ENCODE assay signal across 21 cellular contexts in genomic region chr12:124532947-124533346, GRCh38. TPM values are rescaled to one million over a fixed set of nuclear protein-coding genes. Genes with fewer than 3 reads are reported as not detected.
DNase-seq lines count a peak whose midpoint lies in the region; ATAC-seq and TF ChIP-seq lines count a peak whose summit lies in the region.
"Had no signal": no experiment of that assay in that cellular context is flagged by ENCODE, and none has a peak within 500 bp of the region (broad histone marks: within the 10 kb centered on the region; RNA-seq: fewer than 3 reads in every experiment).

No MANE protein-coding gene starts in this region.

- TF ChIP-seq POLR2A in vagina (IDR thresholded peaks at IDR 0.05): no peak

- H3K36me3 Mint-ChIP-seq in nephron (ENCODE audit: low read depth): peaks cover 28% of the 10 kb centered on the region
- no peaks in the 10 kb centered on the region for H3K36me3 Mint-ChIP-seq in natural killer cell treated with Interleukin-12 subunit alpha and Interleukin-12 subunit beta and Interleukin-15 and Interleukin-18, amount 100 ng/mL, for 72 hours
- H3K36me3 Mint-ChIP-seq: activated CD8-positive, alpha-beta memory T cell treated with anti-CD3 and anti-CD28 coated beads, Interleukin-2, amount 10 ng/mL, durations not matched to agents 7 days and 5 days had no signal

- peak in 1 of 2 donors; percentile 32 for DNase-seq in cardiac muscle cell (ENCODE audit: low read depth in 1 of 2, low spot score in 1 of 2)
- DNase-seq in left ventricle myocardium superior: no peak
- peak; percentile 63 for DNase-seq in ecto neural progenitor cell (ENCODE audit: low spot score)
- no peak for DNase-seq in vagina (ENCODE audit: extremely low spot score in 2 of 2)
- no peak for DNase-seq in NCI-H226
- no peak for DNase-seq in natural killer cell treated with Interleukin-12 subunit alpha and Interleukin-12 subunit beta and Interleukin-15 and Interleukin-18, amount 100 ng/mL, for 72 hours (ENCODE audit: low spot score)
- DNase-seq in ACHN: no peak
- DNase-seq: activated CD8-positive, alpha-beta memory T cell treated with anti-CD3 and anti-CD28 coated beads, Interleukin-2, amount 10 ng/mL, durations not matched to agents 7 days and 5 days; activated naive CD4-positive, alpha-beta T cell; activated T-cell treated with anti-CD3 and anti-CD28 coated beads, Interleukin-2, amount 50 U/mL, for 48 hours; CD8-positive, alpha-beta T cell; DMS 273 treated with DMSO at 0.1 percent for 48 hours; foreskin fibroblast; NCI-H2081; NCI-H774; T-helper 9 cell had no signal

- peak overlapping the region in 1 of 3 experiments; percentile 34 for H3K4me3 Mint-ChIP-seq in nephron
- H3K4me3 Mint-ChIP-seq in natural killer cell treated with Interleukin-12 subunit alpha and Interleukin-12 subunit beta and Interleukin-15 and Interleukin-18, amount 100 ng/mL, for 72 hours: no peak overlapping the region
- H3K4me3 Mint-ChIP-seq: activated CD8-positive, alpha-beta memory T cell treated with anti-CD3 and anti-CD28 coated beads, Interleukin-2, amount 10 ng/mL, durations not matched to agents 7 days and 5 days; CD8-positive, alpha-beta T cell had no signal

- ATAC-seq in left ventricle myocardium superior: no peak
- ATAC-seq in natural killer cell treated with Interleukin-12 subunit alpha and Interleukin-12 subunit beta and Interleukin-15 and Interleukin-18, amount 100 ng/mL, for 72 hours: no peak
- ATAC-seq: activated CD8-positive, alpha-beta memory T cell treated with anti-CD3 and anti-CD28 coated beads, Interleukin-2, amount 10 ng/mL, durations not matched to agents 7 days and 5 days; CD8-positive, alpha-beta T cell; esophagus mucosa had no signal

- peak overlapping the region; percentile 87 to 92 (median 90) for H3K27ac Mint-ChIP-seq in nephron
- H3K27ac Mint-ChIP-seq in natural killer cell treated with Interleukin-12 subunit alpha and Interleukin-12 subunit beta and Interleukin-15 and Interleukin-18, amount 100 ng/mL, for 72 hours: no peak overlapping the region
- H3K27ac Mint-ChIP-seq: activated CD8-positive, alpha-beta memory T cell treated with anti-CD3 and anti-CD28 coated beads, Interleukin-2, amount 10 ng/mL, durations not matched to agents 7 days and 5 days had no signal

- H3K4me1 Mint-ChIP-seq in nephron: peaks cover 73% of the 10 kb centered on the region
- H3K4me1 Mint-ChIP-seq in natural killer cell treated with Interleukin-12 subunit alpha and Interleukin-12 subunit beta and Interleukin-15 and Interleukin-18, amount 100 ng/mL, for 72 hours (ENCODE audit: low read depth in 2 of 2): peaks cover 0 to 16% of the 10 kb centered on the region in 2 donors
- H3K4me1 Mint-ChIP-seq: activated CD8-positive, alpha-beta memory T cell treated with anti-CD3 and anti-CD28 coated beads, Interleukin-2, amount 10 ng/mL, durations not matched to agents 7 days and 5 days had no signal

- no peak overlapping the region for H3K4me3 ChIP-seq in cardiac muscle cell
- H3K4me3 ChIP-seq in vagina: no peak overlapping the region
- H3K4me3 ChIP-seq: lung, skin epidermis, tibial nerve had no signal

- H3K36me3 ChIP-seq in cardiac muscle cell: peaks cover 3% of the 10 kb centered on the region
- H3K36me3 ChIP-seq in vagina: no peaks in the 10 kb centered on the region

- H3K27me3 ChIP-seq in cardiac muscle cell (no peaks in the 10 kb centered on the region), vagina (no peaks in the 10 kb centered on the region)
- H3K27me3 ChIP-seq: tibial nerve had no signal

- intact Hi-C loops in left ventricle myocardium superior (cut with micrococcal nuclease) (no loop called here), vagina (cut with DNase I) (no loop called here)

- no peaks in the 10 kb centered on the region for H3K27me3 Mint-ChIP-seq in nephron (ENCODE audit: low read depth)
- H3K27me3 Mint-ChIP-seq in natural killer cell treated with Interleukin-12 subunit alpha and Interleukin-12 subunit beta and Interleukin-15 and Interleukin-18, amount 100 ng/mL, for 72 hours: no peaks in the 10 kb centered on the region
- H3K27me3 Mint-ChIP-seq: activated CD8-positive, alpha-beta memory T cell treated with anti-CD3 and anti-CD28 coated beads, Interleukin-2, amount 10 ng/mL, durations not matched to agents 7 days and 5 days had no signal

- no peaks in the 10 kb centered on the region for H3K9me3 ChIP-seq in cardiac muscle cell (ENCODE audit: low read depth)
- no peaks in the 10 kb centered on the region for H3K9me3 ChIP-seq in vagina
- H3K9me3 ChIP-seq: tibial nerve had no signal

- H3K27ac ChIP-seq in cardiac muscle cell (peak overlapping the region; percentile 84), vagina (peak overlapping the region; percentile 10)

- H3K9me3 Mint-ChIP-seq in nephron: no peaks in the 10 kb centered on the region
- H3K9me3 Mint-ChIP-seq in natural killer cell treated with Interleukin-12 subunit alpha and Interleukin-12 subunit beta and Interleukin-15 and Interleukin-18, amount 100 ng/mL, for 72 hours: no peaks in the 10 kb centered on the region
- H3K9me3 Mint-ChIP-seq: CD8-positive, alpha-beta T cell had no signal

- in situ Hi-C loops in ACHN (cut with HindIII; ENCODE audit: low pct_ligation_motif_present, low pct_unique_long_range_greater_than_20kb, low sequenced_read_pairs): no loop called here

- TF ChIP-seq CTCF in cardiac muscle cell (IDR thresholded peaks at IDR 0.05; ENCODE audit: low read depth, low read length) (no peak), nephron (IDR thresholded peaks at IDR 0.05; ENCODE audit: unreplicated experiment in 3 of 3) (no peak), vagina (IDR thresholded peaks at IDR 0.05) (no peak)

- H3K4me1 ChIP-seq in cardiac muscle cell (ENCODE audit: low read depth): peaks cover 41% of the 10 kb centered on the region
- peaks cover 37% of the 10 kb centered on the region for H3K4me1 ChIP-seq in vagina

RNA-seq across cellular contexts. Expression of gene NCOR2, which starts 34.5 kb away (rescaled TPM):
- total RNA-seq in cardiac muscle cell (57.4 and 113 TPM in 2 replicates), left ventricle myocardium superior (142 TPM), vagina (120 TPM)
- polyA plus RNA-seq in cardiac muscle cell: 98.5 and 153 TPM in 2 replicates
- 100 to 1,000 TPM in 1 of 2 donors, 10 to 100 TPM in 1; 80.8 to 133 TPM for total RNA-seq in natural killer cell treated with Interleukin-12 subunit alpha and Interleukin-12 subunit beta and Interleukin-15 and Interleukin-18, amount 100 ng/mL, for 72 hours

Comparison
In these comparisons a context has a peak if more than half of its experiments do, and no peak if none do; other contexts are left out.
1. H3K27ac Mint-ChIP-seq: peak in nephron (3 of 3); none in natural killer cell treated with Interleukin-12 subunit alpha and Interleukin-12 subunit beta and Interleukin-15 and Interleukin-18, amount 100 ng/mL, for 72 hours (0 of 2).